ENCODE assay signal across 8 cellular contexts in genomic region chr9:91192785-91193657, GRCh38.
DNase-seq lines count a peak whose midpoint lies in the region; ATAC-seq, FAIRE-seq and TF ChIP-seq lines count a peak whose summit lies in the region.

No MANE protein-coding gene starts in this region.

- H3K4me1 Mint-ChIP-seq in endothelial cell (ENCODE audit: unreplicated experiment): peaks cover 14% of the 10 kb centered on the region

- FAIRE-seq in GM12892 (lab: Jason Lieb, UNC): no peak

- H3K4me3 Mint-ChIP-seq in endothelial cell (ENCODE audit: unreplicated experiment): peak overlapping the region; percentile 85

- H3K9me3 Mint-ChIP-seq in endothelial cell (ENCODE audit: unreplicated experiment): no peaks in the 10 kb centered on the region

- peak; percentile 7 for TF ChIP-seq CTCF in GM13977 (IDR thresholded peaks at IDR 0.05; ENCODE audit: extremely low read depth, insufficient read depth, missing control alignments)
- TF ChIP-seq CTCF in endothelial cell (IDR thresholded peaks at IDR 0.05; ENCODE audit: unreplicated experiment): no peak

- peak; percentile 23 for ATAC-seq in HG02973 (IDR thresholded peaks at IDR 0.05; ENCODE audit: unreplicated experiment)

- in situ Hi-C loops in GM13977 (cut with MboI; ENCODE audit: low pct_unique_long_range_greater_than_20kb, low sequenced_read_pairs, unreplicated experiment): no loop called here

- peaks cover 3% of the 10 kb centered on the region for H3K27me3 Mint-ChIP-seq in endothelial cell (ENCODE audit: unreplicated experiment)

- H3K27ac Mint-ChIP-seq in endothelial cell (ENCODE audit: unreplicated experiment): peak overlapping the region; percentile 90

- DNase-seq in GM13977 (ENCODE audit: low spot score) (no peak), NCI-H69 (lab: John Stamatoyannopoulos, UW) (peak; percentile 92), endothelial cell (ENCODE audit: low spot score) (peak; percentile 58), mesenteric fat pad (ENCODE audit: low spot score) (peak; percentile 93), GM12892 (ENCODE audit: insufficient read length) (no peak)
- peak; percentile 88 for DNase-seq in activated CD8-positive, alpha-beta memory T cell treated with anti-CD3 and anti-CD28 coated beads for 24 hours
- DNase-seq in stimulated activated CD8-positive, alpha-beta memory T cell treated with anti-CD3 and anti-CD28 coated beads, Interleukin-12 subunit alpha, Interleukin-12 subunit beta, amount 100 ng/mL, for 24 hours (ENCODE audit: extremely low read depth): peak; percentile 60

- no peak for TF ChIP-seq POLR2A in GM12892 (IDR thresholded peaks at IDR 0.05; ENCODE audit: low read depth, low read length)

- no peaks in the 10 kb centered on the region for H3K36me3 Mint-ChIP-seq in endothelial cell (ENCODE audit: low read depth, unreplicated experiment)

Comparison
In these comparisons a context has a peak if more than half of its experiments do, and no peak if none do; other contexts are left out.
1. DNase-seq: peak in NCI-H69 (single experiment), activated CD8-positive, alpha-beta memory T cell treated with anti-CD3 and anti-CD28 coated beads for 24 hours (single experiment), endothelial cell (single experiment), mesenteric fat pad (single experiment) and stimulated activated CD8-positive, alpha-beta memory T cell treated with anti-CD3 and anti-CD28 coated beads, Interleukin-12 subunit alpha, Interleukin-12 subunit beta, amount 100 ng/mL, for 24 hours (single experiment); none in GM13977 (single experiment) and GM12892 (single experiment).